ENCODE assay signal across 8 cellular contexts in the genomic region with DNA sequence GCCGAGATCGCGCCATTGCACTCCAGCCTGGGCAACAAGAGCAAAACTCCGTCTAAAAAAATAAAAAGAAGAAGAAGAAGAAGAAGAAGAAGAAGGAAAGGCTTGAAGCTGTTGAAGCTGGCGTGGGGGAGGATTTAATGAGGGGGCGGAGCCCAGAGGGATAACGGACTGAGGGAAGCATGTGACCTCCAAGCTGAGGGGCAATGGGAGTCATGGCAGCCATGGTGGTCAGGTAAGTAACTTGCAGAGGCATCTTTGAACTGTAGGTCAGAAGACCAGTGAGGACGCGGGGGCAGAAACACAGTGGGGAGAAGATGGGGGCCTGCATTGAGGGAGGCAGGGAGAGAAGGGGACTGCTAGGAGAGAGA. TPM values are rescaled to one million over a fixed set of nuclear protein-coding genes. Genes with fewer than 3 reads are reported as not detected.
DNase-seq lines count a peak whose midpoint lies in the region; ATAC-seq and TF ChIP-seq lines count a peak whose summit lies in the region.

No MANE protein-coding gene starts in this region.

- no peak for ATAC-seq in HG02852 (IDR thresholded peaks at IDR 0.05; ENCODE audit: unreplicated experiment)

- TF ChIP-seq CTCF in kidney epithelial cell (IDR thresholded peaks at IDR 0.05; ENCODE audit: insufficient read depth, low read length, poor library complexity, severe bottlenecking): no peak

- peak overlapping the region; percentile 48 for H3K4me3 ChIP-seq in kidney epithelial cell (ENCODE audit: low read depth, low read length)

- H3K36me3 Mint-ChIP-seq in activated naive CD4-positive, alpha-beta T cell treated with anti-CD3 and anti-CD28 coated beads, Interleukin-2, amount 10 ng/mL, durations not matched to agents 7 days and 5 days: no peaks in the 10 kb centered on the region

- CTCF ChIA-PET in activated naive CD4-positive, alpha-beta T cell treated with anti-CD3 and anti-CD28 coated beads, Interleukin-2, amount 10 ng/mL, durations not matched to agents 7 days and 5 days (lab: Charles Lee): interaction anchor here (0.6 to 1.8 kb wide), 12 partner anchors 9 to 209 kb away, joined by 3 to 8 read pairs (median 3); no protein-coding TSS in a partner anchor

- H3K4me1 Mint-ChIP-seq in activated naive CD4-positive, alpha-beta T cell treated with anti-CD3 and anti-CD28 coated beads, Interleukin-2, amount 10 ng/mL, durations not matched to agents 7 days and 5 days: peaks cover 20% of the 10 kb centered on the region

- no peak overlapping the region for H3K27ac Mint-ChIP-seq in activated naive CD4-positive, alpha-beta T cell treated with anti-CD3 and anti-CD28 coated beads, Interleukin-2, amount 10 ng/mL, durations not matched to agents 7 days and 5 days

- no peaks in the 10 kb centered on the region for H3K36me3 ChIP-seq in kidney epithelial cell (ENCODE audit: control insufficient read depth, insufficient read depth, low read length)

- peaks cover 57% of the 10 kb centered on the region for H3K27me3 Mint-ChIP-seq in activated naive CD4-positive, alpha-beta T cell treated with anti-CD3 and anti-CD28 coated beads, Interleukin-2, amount 10 ng/mL, durations not matched to agents 7 days and 5 days

- DNase-seq in ELF-1 (ENCODE audit: low read depth, low spot score) (peak; percentile 62), LoVo (ENCODE audit: low spot score) (peak; percentile 59), kidney epithelial cell (ENCODE audit: low read depth) (no peak), NCI-H774 (lab: John Stamatoyannopoulos, UW) (no peak), amniotic stem cell (lab: John Stamatoyannopoulos, UW) (no peak)
- DNase-seq in activated naive CD4-positive, alpha-beta T cell treated with anti-CD3 and anti-CD28 coated beads, Interleukin-2, amount 10 ng/mL, durations not matched to agents 7 days and 5 days: no peak
- no peak for DNase-seq in effector CD8-positive, alpha-beta T cell (lab: John Stamatoyannopoulos, UW)

- no peaks in the 10 kb centered on the region for H3K27me3 ChIP-seq in kidney epithelial cell (ENCODE audit: control insufficient read depth, insufficient read depth, low read length)

- peak overlapping the region; percentile 79 for H3K4me3 Mint-ChIP-seq in activated naive CD4-positive, alpha-beta T cell treated with anti-CD3 and anti-CD28 coated beads, Interleukin-2, amount 10 ng/mL, durations not matched to agents 7 days and 5 days

- no peaks in the 10 kb centered on the region for H3K9me3 Mint-ChIP-seq in activated naive CD4-positive, alpha-beta T cell treated with anti-CD3 and anti-CD28 coated beads, Interleukin-2, amount 10 ng/mL, durations not matched to agents 7 days and 5 days

RNA-seq across cellular contexts. Expression of a gene that starts 13.3 kb away (rescaled TPM):
- 36.8 and 71.0 TPM in 2 replicates for total RNA-seq in kidney epithelial cell

RNA-seq across cellular contexts. Expression of a gene that starts 15.5 kb away (rescaled TPM):
- total RNA-seq in kidney epithelial cell: 1.6 TPM in 1 of 2 replicates, not detected in the other

Comparison
In these comparisons a context has a peak if more than half of its experiments do, and no peak if none do; other contexts are left out.
1. DNase-seq: peak in ELF-1 (single experiment) and LoVo (single experiment); none in activated naive CD4-positive, alpha-beta T cell treated with anti-CD3 and anti-CD28 coated beads, Interleukin-2, amount 10 ng/mL, durations not matched to agents 7 days and 5 days (single experiment), kidney epithelial cell (single experiment), NCI-H774 (single experiment), amniotic stem cell (single experiment) and effector CD8-positive, alpha-beta T cell (single experiment).